In genomic region chr2:99345446-99345845, GRCh38 we compare ENCODE assay signal across 9 cellular contexts. TPM values are rescaled to one million over a fixed set of nuclear protein-coding genes. Genes with fewer than 3 reads are reported as not detected.
DNase-seq lines count a peak whose midpoint lies in the region; ATAC-seq and TF ChIP-seq lines count a peak whose summit lies in the region.
"Not testable (repeated sequence)": the region's sequence is repeated elsewhere in the genome, so short reads cannot be mapped to it uniquely, and the experiment has no call there.
"Had no signal": no experiment of that assay in that cellular context is flagged by ENCODE, and none has a peak within 500 bp of the region (broad histone marks: within the 10 kb centered on the region; RNA-seq: fewer than 3 reads in every experiment).

No MANE protein-coding gene starts in this region.

- H3K18ac ChIP-seq in trophoblast cell (ENCODE audit: low read length), result not testable (repeated sequence)

- not testable (repeated sequence) for H3K36me3 ChIP-seq in Caco-2 (ENCODE audit: control insufficient read depth, insufficient read depth, low read length); trophoblast cell (ENCODE audit: control insufficient read depth in 1 of 2, insufficient read depth in 2 of 2, low read length in 2 of 2)

- no CpG with 5 or more reads among the region's 7 CpGs for whole genome bisulfite sequencing in trophoblast cell (ENCODE audit: extremely low coverage, insufficient coverage, insufficient read length)

- not testable (repeated sequence) for H4K91ac ChIP-seq in trophoblast cell (ENCODE audit: low read depth, low read length)

- not testable (repeated sequence) for H3K27me3 ChIP-seq in Caco-2 (replicated peaks; ENCODE audit: control insufficient read depth, insufficient read depth, low read length); trophoblast cell (ENCODE audit: insufficient read depth, low read length)

- H2BK12ac ChIP-seq in trophoblast cell (ENCODE audit: low read length), result not testable (repeated sequence)

- peak overlapping the region; percentile 79 for H3K4ac ChIP-seq in trophoblast cell (ENCODE audit: low read depth, low read length)

- DNase-seq in Caco-2 (peak in 1 of 2 experiments; percentile 4), epithelial cell of esophagus (ENCODE audit: low read depth) (peak; percentile 55), islet precursor cell (peak; percentile 49), trophoblast cell (peak; percentile 41 to 61)
- DNase-seq in T-helper 17 cell, result not testable (repeated sequence)

- H4K12ac ChIP-seq in trophoblast cell (ENCODE audit: low read depth, low read length), result not testable (repeated sequence)

- H3K4me3 ChIP-seq in Caco-2 (ENCODE audit: low read depth, low read length); epithelial cell of esophagus (ENCODE audit: low read length); trophoblast cell (ENCODE audit: low read depth, low read length): not testable (repeated sequence)

- H3K23ac ChIP-seq in trophoblast cell (ENCODE audit: low read length), result not testable (repeated sequence)

- H3K79me2 ChIP-seq in trophoblast cell (ENCODE audit: control insufficient read depth, insufficient read depth, low read length, poor library complexity), result peaks cover 13% of the 10 kb centered on the region

- not testable (repeated sequence) for H2AFZ ChIP-seq in trophoblast cell (ENCODE audit: insufficient read depth, low read length, poor library complexity)

- not testable (repeated sequence) for ATAC-seq in T-helper 17 cell
- peak; percentile 8 for ATAC-seq in esophagus mucosa

- not testable (repeated sequence) for H3K9me3 ChIP-seq in Caco-2; T-helper 17 cell (ENCODE audit: control insufficient read depth, low read length, poor library complexity, severe bottlenecking); trophoblast cell (ENCODE audit: insufficient read depth, low read depth, low read length)

- intact Hi-C loops in Caco-2 (cut with micrococcal nuclease; ENCODE audit: unreplicated experiment), result not testable (repeated sequence)

- not testable (repeated sequence) for BruUV-seq in Caco-2 (replicated peaks; lab: Mats Ljungman, UMichigan)

- H3K4me1 ChIP-seq in Caco-2, result peaks cover 16% of the 10 kb centered on the region
- not testable (repeated sequence) for H3K4me1 ChIP-seq in trophoblast cell (ENCODE audit: control insufficient read depth in 1 of 2, insufficient read depth in 2 of 2, low read length in 2 of 2)

- H3K9me3 Mint-ChIP-seq in Caco-2 (ENCODE audit: unreplicated experiment), result not testable (repeated sequence)

- H3K27ac ChIP-seq in trophoblast cell (ENCODE audit: low read depth, low read length), result not testable (repeated sequence)

- not testable (repeated sequence) for H3K14ac ChIP-seq in trophoblast cell (ENCODE audit: low read length)

- CTCF ChIA-PET in Caco-2 (lab: Charles Lee), result not testable (repeated sequence)

- H4K8ac ChIP-seq in trophoblast cell (ENCODE audit: low read depth, low read length), result not testable (repeated sequence)

- H3K4me2 ChIP-seq in trophoblast cell (ENCODE audit: low read length), result not testable (repeated sequence)

- not testable (repeated sequence) for H3K27me3 Mint-ChIP-seq in Caco-2 (ENCODE audit: insufficient read depth, unreplicated experiment); T-helper 17 cell

- H3K4me3 Mint-ChIP-seq in Caco-2 (ENCODE audit: unreplicated experiment); T-helper 17 cell: not testable (repeated sequence)

- H3K4me1 Mint-ChIP-seq in Caco-2 (ENCODE audit: low read depth, unreplicated experiment), result not testable (repeated sequence)
- peaks cover 45% of the 10 kb centered on the region for H3K4me1 Mint-ChIP-seq in T-helper 17 cell

- H3K27ac Mint-ChIP-seq in Caco-2 (ENCODE audit: unreplicated experiment) (peak overlapping the region; percentile 75), T-helper 17 cell (peak overlapping the region; percentile 72)

- POLR2A ChIA-PET in Caco-2 (lab: Charles Lee), result not testable (repeated sequence)

- H3K79me1 ChIP-seq in trophoblast cell (ENCODE audit: low read length), result not testable (repeated sequence)

- not testable (repeated sequence) for H2AK5ac ChIP-seq in trophoblast cell (ENCODE audit: low read length)

- TF ChIP-seq CTCF in Caco-2 (IDR thresholded peaks at IDR 0.05; ENCODE audit: insufficient read depth in 1 of 2, low read depth in 1 of 2, low read length in 1 of 2, severe bottlenecking in 1 of 2, unreplicated experiment in 1 of 2); epithelial cell of esophagus (IDR thresholded peaks at IDR 0.05; ENCODE audit: insufficient read depth, low read depth, low read length, missing control alignments): not testable (repeated sequence)

- H3K9ac ChIP-seq in trophoblast cell (ENCODE audit: low read length), result not testable (repeated sequence)

- H2BK120ac ChIP-seq in trophoblast cell (ENCODE audit: insufficient read depth, low read length, poor library complexity), result not testable (repeated sequence)

- H2BK5ac ChIP-seq in trophoblast cell (ENCODE audit: low read depth, low read length, poor library complexity), result not testable (repeated sequence)

- peaks cover 20% of the 10 kb centered on the region for H3K36me3 Mint-ChIP-seq in Caco-2 (ENCODE audit: insufficient read depth, unreplicated experiment)
- H3K36me3 Mint-ChIP-seq in T-helper 17 cell (ENCODE audit: low read depth), result not testable (repeated sequence)

RNA-seq across cellular contexts. Expression of gene EIF5B, which starts 8.3 kb away (rescaled TPM):
- 71.5 and 79.5 TPM in 2 replicates for total RNA-seq in Caco-2 (2022)
- total RNA-seq in T-helper 17 cell, result 10 to 100 TPM; 35.9 to 36.2 TPM
- 24.7 TPM for total RNA-seq in esophagus mucosa
- polyA plus RNA-seq in trophoblast cell (2013), result 88.3 and 93.5 TPM in 2 replicates

RNA-seq across cellular contexts. Expression of gene TXNDC9, which starts 9.3 kb away (rescaled TPM):
- total RNA-seq in Caco-2 (2022) (41.1 and 48.2 TPM in 2 replicates), T-helper 17 cell (10 to 100 TPM in 1 of 2 donors, 1 to 10 TPM in 1; 9.0 to 10.1 TPM), esophagus mucosa (25.6 TPM)
- 46.1 and 47.8 TPM in 2 replicates for polyA plus RNA-seq in trophoblast cell (2013)

RNA-seq across cellular contexts. Expression of gene LYG1, which starts 44.4 kb away (rescaled TPM):
- 0.67 and 0.93 TPM in 2 replicates for total RNA-seq in Caco-2 (2022)
- 1 to 10 TPM; 1.1 to 1.8 TPM for total RNA-seq in T-helper 17 cell
- 0.20 TPM for total RNA-seq in esophagus mucosa
- 0.81 and 1.0 TPM in 2 replicates for polyA plus RNA-seq in trophoblast cell (2013)
- total RNA-seq: A172, Daoy had no signal
- polyA plus RNA-seq: CD8-positive, alpha-beta memory T cell had no signal
